24 cellular contexts compared by ENCODE assay signal in genomic region chr3:139293665-139294023, GRCh38.
"Had no signal": no experiment of that assay in that cellular context is flagged by ENCODE, and none has a peak within 500 bp of the region (broad histone marks: within the 10 kb centered on the region; RNA-seq: fewer than 3 reads in every experiment).

No MANE protein-coding gene starts in this region.

- H3K27ac ChIP-seq: cardiac muscle cell, Peyer's patch had no signal

- H3K9me3 Mint-ChIP-seq: activated naive CD4-positive, alpha-beta T cell treated with anti-CD3 and anti-CD28 coated beads, Interleukin-2, amount 50 U/mL, for 72 hours; activated T-cell treated with anti-CD3 and anti-CD28 coated beads, Interleukin-2, amount 50 U/mL, for 24 hours; activated T-helper 1 cell treated with anti-CD3 and anti-CD28 coated beads, Interleukin-12 subunit alpha, Interleukin-12 subunit beta, Interleukin-2, Interleukin-4 antibody, amounts not matched to agents 30 ng/mL and 10 ng/mL and 1 ng/mL, durations not matched to agents 14 hours and 24 hours and 36 hours; brain; T-helper 1 cell treated with Interleukin-12 subunit alpha and Interleukin-12 subunit beta and Interleukin-4 antibody, amounts not matched to agents 30 μg/mL and 1 μg/mL, for 36 hours; WTC11 had no signal

- H3K4me1 Mint-ChIP-seq: WTC11 had no signal

- H3K36me3 ChIP-seq: cardiac muscle cell, Peyer's patch had no signal

- H3K4me1 ChIP-seq: Peyer's patch had no signal

- ATAC-seq: activated CD8-positive, alpha-beta T cell treated with anti-CD3 and anti-CD28 coated beads, Interleukin-2, amount 10 ng/mL, durations not matched to agents 7 days and 5 days; activated naive CD4-positive, alpha-beta T cell treated with anti-CD3 and anti-CD28 coated beads, Interleukin-2, amount 50 U/mL, for 72 hours; WTC11 had no signal

- H3K27me3 ChIP-seq: cardiac muscle cell, MG63, Peyer's patch had no signal

- H3K36me3 Mint-ChIP-seq: activated naive CD4-positive, alpha-beta T cell treated with anti-CD3 and anti-CD28 coated beads, Interleukin-2, amount 50 U/mL, for 72 hours; brain; WTC11 had no signal

- H3K9me3 ChIP-seq: MG63, Peyer's patch had no signal

- H3K4me3 ChIP-seq: cardiac muscle cell, MG63, Peyer's patch had no signal

- H3K27me3 Mint-ChIP-seq: activated T-cell treated with anti-CD3 and anti-CD28 coated beads, Interleukin-2, amount 50 U/mL, for 24 hours had no signal

- DNase-seq: activated CD4-positive, alpha-beta T cell treated with anti-CD3 and anti-CD28 coated beads for 48 hours; activated CD4-positive, alpha-beta T cell treated with anti-CD3 and anti-CD28 coated beads, Interleukin-2, amount 50 U/mL, for 4 hours; activated CD4-positive, CD25-positive, alpha-beta regulatory T cell treated with anti-CD3 and anti-CD28 coated beads, Interleukin-2, amount 50 U/mL, for 72 hours; activated CD8-positive, alpha-beta T cell treated with anti-CD3 and anti-CD28 coated beads, Interleukin-2, amount 10 ng/mL, durations not matched to agents 7 days and 5 days; activated effector memory CD4-positive, alpha-beta T cell treated with Interleukin-2 at 50 U/mL for 16 hours; activated naive CD4-positive, alpha-beta T cell treated with Interleukin-2 at 50 U/mL for 16 hours; activated T-cell treated with anti-CD3 and anti-CD28 coated beads, Interleukin-2, amount 50 U/mL, for 24 hours; amygdala; MG63; NCI-H1105; NCI-H1436; NCI-H1694 treated with DMSO at 0.1 percent for 48 hours; NCI-H2029 treated with DMSO at 0.1 percent for 48 hours; NCI-H510A treated with DMSO at 0.1 percent for 48 hours; NK-92 treated with Interleukin-12 subunit alpha and Interleukin-12 subunit beta, amount 100 ng/mL, for 24 hours; OCI-M1; Peyer's patch; SHP77 had no signal

- H3K27ac Mint-ChIP-seq: activated CD8-positive, alpha-beta T cell treated with anti-CD3 and anti-CD28 coated beads, Interleukin-2, amount 10 ng/mL, durations not matched to agents 7 days and 5 days; activated naive CD4-positive, alpha-beta T cell treated with anti-CD3 and anti-CD28 coated beads, Interleukin-2, amount 50 U/mL, for 72 hours; activated T-cell treated with anti-CD3 and anti-CD28 coated beads, Interleukin-2, amount 50 U/mL, for 24 hours; activated T-helper 1 cell treated with anti-CD3 and anti-CD28 coated beads, Interleukin-12 subunit alpha, Interleukin-12 subunit beta, Interleukin-2, Interleukin-4 antibody, amounts not matched to agents 30 ng/mL and 10 ng/mL and 1 ng/mL, durations not matched to agents 14 hours and 24 hours and 36 hours; T-helper 1 cell treated with Interleukin-12 subunit alpha and Interleukin-12 subunit beta and Interleukin-4 antibody, amounts not matched to agents 30 μg/mL and 1 μg/mL, for 36 hours; WTC11 had no signal

- H3K4me3 Mint-ChIP-seq: activated CD8-positive, alpha-beta T cell treated with anti-CD3 and anti-CD28 coated beads, Interleukin-2, amount 10 ng/mL, durations not matched to agents 7 days and 5 days; activated T-cell treated with anti-CD3 and anti-CD28 coated beads, Interleukin-2, amount 50 U/mL, for 24 hours; activated T-helper 1 cell treated with anti-CD3 and anti-CD28 coated beads, Interleukin-12 subunit alpha, Interleukin-12 subunit beta, Interleukin-2, Interleukin-4 antibody, amounts not matched to agents 30 ng/mL and 10 ng/mL and 1 ng/mL, durations not matched to agents 14 hours and 24 hours and 36 hours; brain; T-helper 1 cell treated with Interleukin-12 subunit alpha and Interleukin-12 subunit beta and Interleukin-4 antibody, amounts not matched to agents 30 μg/mL and 1 μg/mL, for 36 hours; WTC11 had no signal
